Comparison of ENCODE assay signal across 12 cellular contexts in the genomic region with DNA sequence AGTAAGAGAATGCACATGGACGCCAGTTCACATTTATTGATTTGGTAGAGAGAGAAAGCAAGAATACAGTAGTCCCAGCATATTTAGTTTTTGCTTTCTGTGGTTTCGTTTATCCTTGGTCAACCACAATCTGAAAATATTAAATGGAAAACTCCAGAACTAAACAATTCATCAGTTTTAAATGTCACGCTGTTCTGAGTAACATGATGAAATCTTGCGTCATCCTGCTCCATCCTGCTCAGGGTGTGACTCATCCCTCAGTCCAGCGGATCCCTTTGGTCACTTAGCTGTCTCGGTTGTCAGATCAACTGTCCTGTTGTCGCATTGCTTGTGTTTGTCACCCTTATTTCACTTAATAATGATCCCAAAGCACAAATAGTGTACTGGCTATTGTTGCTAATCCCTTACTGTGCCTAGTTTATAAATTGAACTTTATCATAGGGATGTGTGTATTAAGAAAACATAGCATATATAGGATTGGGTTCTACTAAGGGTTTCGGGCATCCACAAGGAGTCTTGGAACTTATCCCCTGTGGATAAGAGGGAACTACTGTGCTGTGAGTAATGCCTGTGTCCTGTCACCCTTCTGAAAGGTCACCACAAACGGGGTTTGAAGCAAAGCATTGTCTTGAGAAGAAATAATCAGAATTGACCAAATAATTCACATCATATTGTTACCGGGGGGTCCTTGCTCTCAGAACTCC.
DNase-seq lines count a peak whose midpoint lies in the region; ATAC-seq and TF ChIP-seq lines count a peak whose summit lies in the region.
"Had no signal": no experiment of that assay in that cellular context is flagged by ENCODE, and none has a peak within 500 bp of the region (broad histone marks: within the 10 kb centered on the region; RNA-seq: fewer than 3 reads in every experiment).

No MANE protein-coding gene starts in this region.

- H3K9me3 ChIP-seq in adrenal gland (replicated peaks in 1 of 3) (no peaks in the 10 kb centered on the region), liver (ENCODE audit: control insufficient read depth in 4 of 4, low read length in 3 of 4) (no peaks in the 10 kb centered on the region)

- H3K36me3 ChIP-seq in adrenal gland (replicated peaks in 1 of 2) (no peaks in the 10 kb centered on the region), liver (ENCODE audit: control insufficient read depth in 4 of 4, insufficient read depth in 3 of 4, low read depth in 1 of 4, low read length in 3 of 4) (no peaks in the 10 kb centered on the region)

- H3K27me3 ChIP-seq in adrenal gland: no peaks in the 10 kb centered on the region
- no peaks in the 10 kb centered on the region for H3K27me3 ChIP-seq in liver (ENCODE audit: control insufficient read depth in 4 of 4, insufficient read depth in 4 of 4, low read length in 3 of 4)

- TF ChIP-seq POLR2A in adrenal gland (IDR thresholded peaks at IDR 0.05): no peak

- H3K4me3 ChIP-seq in adrenal gland (no peak overlapping the region), liver (ENCODE audit: low read depth in 1 of 3, low read length in 3 of 3) (no peak overlapping the region)

- H3K27ac ChIP-seq in adrenal gland: no peak overlapping the region
- H3K27ac ChIP-seq in liver (ENCODE audit: low read depth in 1 of 2, low read length in 2 of 2): no peak overlapping the region

- TF ChIP-seq RAD21 in liver (IDR thresholded peaks at IDR 0.05): no peak

- DNase-seq in COLO829 (ENCODE audit: low spot score) (peak; percentile 31), M059J (ENCODE audit: low read depth) (peak; percentile 81), adrenal gland (peak in 6 of 7 donors; percentile 46 to 62 (median 56)), NK-92 (lab: John Stamatoyannopoulos, UW; ENCODE audit: unreplicated experiment) (no peak)
- no peak for DNase-seq in stimulated activated CD4-positive, alpha-beta T cell treated with anti-CD3 and anti-CD28 coated beads, Interleukin-12 subunit alpha, Interleukin-12 subunit beta, amount 100 ng/mL, for 4 hours
- DNase-seq: activated CD8-positive, alpha-beta memory T cell treated with anti-CD3 and anti-CD28 coated beads, Interleukin-2, amount 50 U/mL, for 4 hours; NCI-H2029 treated with DMSO at 0.1 percent for 48 hours; stimulated activated CD4-positive, alpha-beta T cell treated with anti-CD3 and anti-CD28 coated beads, Interleukin-4, amount 100 ng/mL, for 24 hours had no signal

- no peak overlapping the region for H3K9ac ChIP-seq in liver (ENCODE audit: low read depth in 1 of 2, low read length in 2 of 2)

- TF ChIP-seq CTCF in adrenal gland (IDR thresholded peaks at IDR 0.05): no peak
- no peak for TF ChIP-seq CTCF in liver (IDR thresholded peaks at IDR 0.05; ENCODE audit: low read depth, low read length, missing input control)

- H3K4me1 ChIP-seq in adrenal gland (replicated peaks in 1 of 2): no peaks in the 10 kb centered on the region
- H3K4me1 ChIP-seq in liver (ENCODE audit: control insufficient read depth in 4 of 4, insufficient read depth in 4 of 4, low read length in 3 of 4): peaks cover 0 to 4% (median 1%) of the 10 kb centered on the region in 4 donors

- no peak for ATAC-seq in HG03097 (IDR thresholded peaks at IDR 0.05; ENCODE audit: low FRiP score, unreplicated experiment)
- no peak for ATAC-seq in HG02973 (IDR thresholded peaks at IDR 0.05; ENCODE audit: unreplicated experiment)
- ATAC-seq: T-cell had no signal

- intact Hi-C loops in adrenal gland (cut with DNase I): no loop called here

- WGBS in adrenal gland, 4 donors: 52 to 64% (median 56%) methylated on average over 10 of the region's 10 CpGs
- WGBS in liver: 74% methylated on average over 10 of the region's 10 CpGs

TF ChIP-seq in liver, 16 proteins besides CTCF, POLR2A, EP300 and RAD21:
- TF ChIP-seq JUND (IDR thresholded peaks at IDR 0.05): peak; percentile 86 to 88
- TF ChIP-seq, protein P1, sequence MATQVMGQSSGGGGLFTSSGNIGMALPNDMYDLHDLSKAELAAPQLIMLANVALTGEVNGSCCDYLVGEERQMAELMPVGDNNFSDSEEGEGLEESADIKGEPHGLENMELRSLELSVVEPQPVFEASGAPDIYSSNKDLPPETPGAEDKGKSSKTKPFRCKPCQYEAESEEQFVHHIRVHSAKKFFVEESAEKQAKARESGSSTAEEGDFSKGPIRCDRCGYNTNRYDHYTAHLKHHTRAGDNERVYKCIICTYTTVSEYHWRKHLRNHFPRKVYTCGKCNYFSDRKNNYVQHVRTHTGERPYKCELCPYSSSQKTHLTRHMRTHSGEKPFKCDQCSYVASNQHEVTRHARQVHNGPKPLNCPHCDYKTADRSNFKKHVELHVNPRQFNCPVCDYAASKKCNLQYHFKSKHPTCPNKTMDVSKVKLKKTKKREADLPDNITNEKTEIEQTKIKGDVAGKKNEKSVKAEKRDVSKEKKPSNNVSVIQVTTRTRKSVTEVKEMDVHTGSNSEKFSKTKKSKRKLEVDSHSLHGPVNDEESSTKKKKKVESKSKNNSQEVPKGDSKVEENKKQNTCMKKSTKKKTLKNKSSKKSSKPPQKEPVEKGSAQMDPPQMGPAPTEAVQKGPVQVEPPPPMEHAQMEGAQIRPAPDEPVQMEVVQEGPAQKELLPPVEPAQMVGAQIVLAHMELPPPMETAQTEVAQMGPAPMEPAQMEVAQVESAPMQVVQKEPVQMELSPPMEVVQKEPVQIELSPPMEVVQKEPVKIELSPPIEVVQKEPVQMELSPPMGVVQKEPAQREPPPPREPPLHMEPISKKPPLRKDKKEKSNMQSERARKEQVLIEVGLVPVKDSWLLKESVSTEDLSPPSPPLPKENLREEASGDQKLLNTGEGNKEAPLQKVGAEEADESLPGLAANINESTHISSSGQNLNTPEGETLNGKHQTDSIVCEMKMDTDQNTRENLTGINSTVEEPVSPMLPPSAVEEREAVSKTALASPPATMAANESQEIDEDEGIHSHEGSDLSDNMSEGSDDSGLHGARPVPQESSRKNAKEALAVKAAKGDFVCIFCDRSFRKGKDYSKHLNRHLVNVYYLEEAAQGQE (IDR thresholded peaks at IDR 0.05): no peak
- TF ChIP-seq, protein P2, sequence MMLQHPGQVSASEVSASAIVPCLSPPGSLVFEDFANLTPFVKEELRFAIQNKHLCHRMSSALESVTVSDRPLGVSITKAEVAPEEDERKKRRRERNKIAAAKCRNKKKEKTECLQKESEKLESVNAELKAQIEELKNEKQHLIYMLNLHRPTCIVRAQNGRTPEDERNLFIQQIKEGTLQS (IDR thresholded peaks at IDR 0.05): peak; percentile 85
- no peak for TF ChIP-seq YY1 (IDR thresholded peaks at IDR 0.05)
- no peak for TF ChIP-seq HNF4G (IDR thresholded peaks at IDR 0.05)
- TF ChIP-seq NR2F2 (IDR thresholded peaks at IDR 0.05): no peak
- TF ChIP-seq GABPA (IDR thresholded peaks at IDR 0.05 in 1 of 2, conservative IDR thresholded peaks at IDR 0.05 in 1 of 2): no peak
- no peak for TF ChIP-seq SP1 (IDR thresholded peaks at IDR 0.05)
- no peak for TF ChIP-seq FOXA1 (IDR thresholded peaks at IDR 0.05)
- TF ChIP-seq RXRA (IDR thresholded peaks at IDR 0.05): no peak
TF ChIP-seq in liver: peak in this region for 2.

Comparison
In these comparisons a context has a peak if more than half of its experiments do, and no peak if none do; other contexts are left out.
1. DNase-seq: peak in COLO829 (single experiment), M059J (single experiment) and adrenal gland (6 of 7); none in stimulated activated CD4-positive, alpha-beta T cell treated with anti-CD3 and anti-CD28 coated beads, Interleukin-12 subunit alpha, Interleukin-12 subunit beta, amount 100 ng/mL, for 4 hours (single experiment) and NK-92 (single experiment).